In the genomic region with DNA sequence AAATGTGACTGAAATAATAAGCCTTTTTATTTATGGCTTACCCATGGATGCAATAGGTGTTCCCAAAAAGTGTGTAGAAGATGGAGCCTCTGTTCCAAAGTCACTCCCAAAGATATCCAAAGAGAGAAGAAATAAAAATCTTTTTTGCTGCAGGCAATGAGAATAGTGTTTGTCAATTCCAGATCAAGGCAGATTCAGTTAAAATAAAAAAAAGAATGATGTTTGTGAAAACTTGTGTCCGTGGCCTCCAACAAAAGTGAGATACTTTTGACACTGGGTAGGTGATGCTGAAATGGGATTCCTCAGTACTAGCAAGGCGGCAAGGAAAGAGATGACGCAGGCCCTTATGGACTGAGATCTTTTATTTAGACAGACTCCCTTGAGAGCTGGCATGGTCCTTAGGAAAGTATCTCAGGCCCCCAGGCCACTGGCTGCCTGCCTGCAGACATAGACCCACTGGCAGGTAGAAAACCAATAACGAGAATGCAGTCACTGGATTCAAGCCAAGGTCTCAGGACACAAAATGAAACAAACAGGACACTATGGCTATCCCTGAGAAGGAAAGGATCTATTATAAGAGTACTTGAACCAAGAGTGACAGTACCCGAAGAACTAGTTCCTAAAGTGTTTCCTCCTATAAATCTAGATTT, we compare ENCODE assay signal across 15 cellular contexts. TPM values are rescaled to one million over a fixed set of nuclear protein-coding genes. Genes with fewer than 3 reads are reported as not detected.
DNase-seq lines count a peak whose midpoint lies in the region; ATAC-seq, FAIRE-seq and TF ChIP-seq lines count a peak whose summit lies in the region.
"Had no signal": no experiment of that assay in that cellular context is flagged by ENCODE, and none has a peak within 500 bp of the region (broad histone marks: within the 10 kb centered on the region; RNA-seq: fewer than 3 reads in every experiment).

No MANE protein-coding gene starts in this region.

- POLR2A ChIA-PET in activated CD4-positive, alpha-beta T cell treated with anti-CD3 and anti-CD28 coated beads for 36 hours (lab: Charles Lee): no interaction called here
- POLR2A ChIA-PET in T-cell (lab: Charles Lee): no interaction called here

- H3K27ac Mint-ChIP-seq in astrocyte (ENCODE audit: unreplicated experiment) (no peak overlapping the region), T-cell (no peak overlapping the region)
- H3K27ac Mint-ChIP-seq in activated CD4-positive, alpha-beta T cell treated with anti-CD3 and anti-CD28 coated beads for 36 hours: no peak overlapping the region
- H3K27ac Mint-ChIP-seq: stimulated activated memory B cell treated with anti-CD40 and anti-IgM and Interleukin-4, amounts not matched to agents 10 μg/mL and 1 μg/mL and 100 μg/mL, for 72 hours had no signal

- H3K4me3 Mint-ChIP-seq in astrocyte (ENCODE audit: unreplicated experiment) (no peak overlapping the region), T-cell (no peak overlapping the region)
- no peak overlapping the region for H3K4me3 Mint-ChIP-seq in activated CD4-positive, alpha-beta T cell treated with anti-CD3 and anti-CD28 coated beads for 36 hours
- H3K4me3 Mint-ChIP-seq: CD4-positive, alpha-beta memory T cell; stimulated activated memory B cell treated with anti-CD40 and anti-IgM and Interleukin-4, amounts not matched to agents 10 μg/mL and 1 μg/mL and 100 μg/mL, for 72 hours had no signal

- no peak for TF ChIP-seq POLR2A in thyroid gland (IDR thresholded peaks at IDR 0.05)

- H4K20me1 ChIP-seq in astrocyte (ENCODE audit: insufficient read depth, low read length): no peaks in the 10 kb centered on the region

- H3K27me3 Mint-ChIP-seq in astrocyte (ENCODE audit: low read depth, unreplicated experiment) (no peaks in the 10 kb centered on the region), T-cell (no peaks in the 10 kb centered on the region)
- no peaks in the 10 kb centered on the region for H3K27me3 Mint-ChIP-seq in activated CD4-positive, alpha-beta T cell treated with anti-CD3 and anti-CD28 coated beads for 36 hours
- H3K27me3 Mint-ChIP-seq: CD4-positive, alpha-beta memory T cell; stimulated activated memory B cell treated with anti-CD40 and anti-IgM and Interleukin-4, amounts not matched to agents 10 μg/mL and 1 μg/mL and 100 μg/mL, for 72 hours had no signal

- 23 to 27% methylated on average over 5 of the region's 5 CpGs for WGBS in thyroid gland, 2 donors

- H3K4me1 ChIP-seq in astrocyte (ENCODE audit: insufficient read depth, low read length) (peaks cover 3% of the 10 kb centered on the region), lower lobe of right lung (no peaks in the 10 kb centered on the region), thyroid gland (peaks cover 31 to 39% of the 10 kb centered on the region in 2 donors)

- no peaks in the 10 kb centered on the region for H3K27me3 ChIP-seq in astrocyte (ENCODE audit: insufficient read depth, low read length)
- H3K27me3 ChIP-seq in lower lobe of right lung (ENCODE audit: low read depth): no peaks in the 10 kb centered on the region
- H3K27me3 ChIP-seq in thyroid gland: no peaks in the 10 kb centered on the region
- H3K27me3 ChIP-seq: right lobe of liver had no signal

- TF ChIP-seq CTCF in astrocyte (IDR thresholded peaks at IDR 0.05; ENCODE audit: insufficient read depth, low read depth, low read length) (no peak), lower lobe of right lung (IDR thresholded peaks at IDR 0.05) (no peak), thyroid gland (IDR thresholded peaks at IDR 0.05) (no peak)

- FAIRE-seq in astrocyte (lab: Jason Lieb, UNC): no peak
- FAIRE-seq: TTC549 had no signal

- no peaks in the 10 kb centered on the region for H3K36me3 ChIP-seq in astrocyte (ENCODE audit: insufficient read depth, low read length)
- H3K36me3 ChIP-seq in lower lobe of right lung: no peaks in the 10 kb centered on the region
- H3K36me3 ChIP-seq in thyroid gland: no peaks in the 10 kb centered on the region
- H3K36me3 ChIP-seq: right lobe of liver had no signal

- no peak overlapping the region for H2AFZ ChIP-seq in astrocyte (ENCODE audit: low read depth, low read length)

- peak; percentile 33 for DNase-seq in DMS153 (lab: John Stamatoyannopoulos, UW)
- DNase-seq in DMS153 treated with DMSO at 0.1 percent for 48 hours (lab: John Stamatoyannopoulos, UW; ENCODE audit: unreplicated experiment): no peak
- no peak for DNase-seq in astrocyte (ENCODE audit: low read depth)
- no peak for DNase-seq in lower lobe of right lung
- DNase-seq in thyroid gland: peak; percentile 88 to 90
- DNase-seq in activated CD4-positive, alpha-beta T cell treated with anti-CD3 and anti-CD28 coated beads for 36 hours: no peak
- DNase-seq in T-cell: no peak
- DNase-seq: CD4-positive, alpha-beta memory T cell; NCI-H748 treated with DMSO at 0.1 percent for 48 hours; right lobe of liver; stimulated activated CD4-positive, alpha-beta T cell treated with anti-CD3 and anti-CD28 coated beads, Interleukin-4, amount 100 ng/mL, for 24 hours had no signal

- H3K4me3 ChIP-seq in astrocyte (ENCODE audit: insufficient read depth, low read depth, low read length) (no peak overlapping the region), lower lobe of right lung (no peak overlapping the region), thyroid gland (replicated peaks in 1 of 3) (peak overlapping the region in 1 of 3 donors; percentile 4)
- H3K4me3 ChIP-seq: right lobe of liver had no signal

- no peaks in the 10 kb centered on the region for H3K79me2 ChIP-seq in astrocyte (ENCODE audit: insufficient read depth, low read length)

- H3K4me1 Mint-ChIP-seq in astrocyte (ENCODE audit: low read depth, unreplicated experiment) (peaks cover 17% of the 10 kb centered on the region), T-cell (peaks cover 0 to 6% (median 1%) of the 10 kb centered on the region in 3 donors)
- no peaks in the 10 kb centered on the region for H3K4me1 Mint-ChIP-seq in activated CD4-positive, alpha-beta T cell treated with anti-CD3 and anti-CD28 coated beads for 36 hours

- peaks cover 4% of the 10 kb centered on the region for H3K9me3 Mint-ChIP-seq in astrocyte (ENCODE audit: unreplicated experiment)
- no peaks in the 10 kb centered on the region for H3K9me3 Mint-ChIP-seq in activated CD4-positive, alpha-beta T cell treated with anti-CD3 and anti-CD28 coated beads for 36 hours (ENCODE audit: low read depth)
- H3K9me3 Mint-ChIP-seq in T-cell: peaks cover 0 to 7% (median 0%) of the 10 kb centered on the region in 3 donors

- peak overlapping the region; percentile 4 for H3K4me2 ChIP-seq in astrocyte (ENCODE audit: low read length)

- ATAC-seq in lower lobe of right lung: peak; percentile 49 to 62
- ATAC-seq in HG03108 (IDR thresholded peaks at IDR 0.05; ENCODE audit: unreplicated experiment): no peak
- no peak for ATAC-seq in activated CD4-positive, alpha-beta T cell treated with anti-CD3 and anti-CD28 coated beads for 36 hours
- no peak for ATAC-seq in T-cell (replicated peaks in 1 of 4)
- ATAC-seq: stimulated activated memory B cell treated with anti-CD40 and anti-IgM and Interleukin-4, amounts not matched to agents 10 μg/mL and 1 μg/mL and 100 μg/mL, for 72 hours had no signal

- H3K27ac ChIP-seq in astrocyte (ENCODE audit: low read depth, low read length): no peak overlapping the region
- H3K27ac ChIP-seq in lower lobe of right lung: no peak overlapping the region
- H3K27ac ChIP-seq in thyroid gland: peak overlapping the region; percentile 38 to 89 (median 86)
- H3K27ac ChIP-seq: 22Rv1, right lobe of liver had no signal

- intact Hi-C loops in lower lobe of right lung (cut with DNase I): no loop called here
- intact Hi-C loops in thyroid gland (cut with DNase I): no loop called here
- intact Hi-C loops in activated CD4-positive, alpha-beta T cell treated with anti-CD3 and anti-CD28 coated beads for 36 hours (cut with DNase I, micrococcal nuclease): no loop called here

- H3K9ac ChIP-seq in astrocyte (ENCODE audit: low read length): no peak overlapping the region

- H3K9me3 ChIP-seq in astrocyte (ENCODE audit: insufficient read depth, low read depth, low read length) (peaks cover 7% of the 10 kb centered on the region), lower lobe of right lung (no peaks in the 10 kb centered on the region), thyroid gland (no peaks in the 10 kb centered on the region)
- H3K9me3 ChIP-seq: right lobe of liver had no signal

- CTCF ChIA-PET in activated CD4-positive, alpha-beta T cell treated with anti-CD3 and anti-CD28 coated beads for 36 hours (lab: Charles Lee): no interaction called here
- CTCF ChIA-PET in T-cell (lab: Charles Lee): no interaction called here

- H3K36me3 Mint-ChIP-seq in astrocyte (ENCODE audit: low read depth, unreplicated experiment) (peaks cover 2% of the 10 kb centered on the region), T-cell (peaks cover 28% of the 10 kb centered on the region)
- no peaks in the 10 kb centered on the region for H3K36me3 Mint-ChIP-seq in activated CD4-positive, alpha-beta T cell treated with anti-CD3 and anti-CD28 coated beads for 36 hours (ENCODE audit: low read depth)

RNA-seq across cellular contexts. Expression of gene COMMD1, which starts 44.1 kb away (rescaled TPM):
- 30.3 and 32.0 TPM in 2 replicates for total RNA-seq in astrocyte
- 26.6 TPM for total RNA-seq in lower lobe of right lung
- total RNA-seq in thyroid gland: 100 to 1,000 TPM in 2 of 4 donors, 10 to 100 TPM in 2; 76.0 to 132 (median 100) TPM
- total RNA-seq in activated CD4-positive, alpha-beta T cell treated with anti-CD3 and anti-CD28 coated beads for 36 hours: 10 to 100 TPM; 29.3 to 36.1 TPM
- total RNA-seq in T-cell: 10 to 100 TPM; 18.2 to 23.8 (median 19.6) TPM

Comparison
In these comparisons a context has a peak if more than half of its experiments do, and no peak if none do; other contexts are left out.
1. DNase-seq: peak in DMS153 (single experiment) and thyroid gland (2 of 2); none in DMS153 treated with DMSO at 0.1 percent for 48 hours (single experiment), astrocyte (single experiment), lower lobe of right lung (single experiment), activated CD4-positive, alpha-beta T cell treated with anti-CD3 and anti-CD28 coated beads for 36 hours (single experiment) and T-cell (0 of 34).
2. H3K27ac ChIP-seq: peak in thyroid gland (3 of 3); none in astrocyte (single experiment) and lower lobe of right lung (single experiment).
3. ATAC-seq: peak in lower lobe of right lung (2 of 2); none in HG03108 (single experiment), activated CD4-positive, alpha-beta T cell treated with anti-CD3 and anti-CD28 coated beads for 36 hours (single experiment) and T-cell (0 of 4).